ENCODE assay signal across 26 cellular contexts in the genomic region with DNA sequence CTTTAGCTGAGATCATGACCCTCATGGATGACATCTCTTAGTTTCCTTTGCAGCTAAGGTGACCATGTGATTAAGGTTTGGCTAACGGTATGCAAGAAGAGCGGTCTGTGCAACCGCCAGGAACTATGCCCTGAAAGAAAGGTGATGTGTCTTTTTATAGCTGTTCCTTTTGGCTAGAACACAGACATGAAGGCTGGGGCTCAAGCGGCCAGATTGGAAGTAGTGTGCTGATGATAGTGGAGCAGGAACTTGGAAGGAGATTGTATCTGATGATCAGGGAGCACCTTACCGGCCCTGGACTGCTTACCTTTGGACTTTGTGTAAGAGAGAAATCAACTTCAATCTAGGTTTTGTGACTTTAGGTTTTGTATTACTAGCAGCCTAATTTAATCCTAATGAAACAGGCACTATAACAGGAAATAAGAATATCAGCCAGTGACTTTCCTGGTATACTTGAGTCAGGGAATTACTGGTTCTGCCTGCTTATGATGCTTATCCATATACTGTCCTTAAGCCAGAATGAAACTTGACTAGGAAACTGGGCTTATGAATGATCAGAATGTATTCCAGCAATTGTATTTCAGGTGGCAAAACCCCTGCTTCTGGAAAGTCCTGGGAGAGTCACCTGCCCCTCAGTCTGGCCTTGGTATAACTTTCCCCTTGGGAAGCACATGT.
"Had no signal": no experiment of that assay in that cellular context is flagged by ENCODE, and none has a peak within 500 bp of the region (broad histone marks: within the 10 kb centered on the region; RNA-seq: fewer than 3 reads in every experiment).

No MANE protein-coding gene starts in this region.

- H3K4me1 Mint-ChIP-seq: activated naive CD8-positive, alpha-beta T cell treated with anti-CD3 and anti-CD28 coated beads, Interleukin-2, amount 10 ng/mL, durations not matched to agents 7 days and 5 days; naive thymus-derived CD8-positive, alpha-beta T cell; T-cell had no signal

- H3K36me3 Mint-ChIP-seq: activated naive CD8-positive, alpha-beta T cell treated with anti-CD3 and anti-CD28 coated beads, Interleukin-2, amount 10 ng/mL, durations not matched to agents 7 days and 5 days; naive thymus-derived CD8-positive, alpha-beta T cell; T-cell; type B pancreatic cell had no signal

- H3K4me3 ChIP-seq: lower lobe of right lung, ovary, SJCRH30, thoracic aorta had no signal

- H3K9me3 ChIP-seq: lower lobe of right lung, neutrophil, ovary, SJCRH30, thoracic aorta had no signal

- H3K27ac Mint-ChIP-seq: activated naive CD8-positive, alpha-beta T cell treated with anti-CD3 and anti-CD28 coated beads, Interleukin-2, amount 10 ng/mL, durations not matched to agents 7 days and 5 days; activated T-helper 2 cell treated with anti-CD3 and anti-CD28 coated beads, Interferon-gamma antibody, Interleukin-2, Interleukin-4, amounts not matched to agents 10 μg/mL and 5 μg/mL and 100 μg/mL, durations not matched to agents 14 hours and 24 hours and 36 hours; dendritic cell treated with granulocyte-macrophage colony-stimulating factor and Interleukin-4, amounts not matched to agents 40 ng/mL and 50 ng/mL, for 4 days; naive thymus-derived CD8-positive, alpha-beta T cell; T-cell; T-helper 2 cell treated with Interferon-gamma antibody and Interleukin-4, amounts not matched to agents 5 μg/mL and 100 μg/mL, for 36 hours; type B pancreatic cell had no signal

- H3K27ac ChIP-seq: lower lobe of right lung, neutrophil, ovary, SJCRH30, thoracic aorta, VCaP had no signal

- H3K4me3 Mint-ChIP-seq: activated naive CD8-positive, alpha-beta T cell treated with anti-CD3 and anti-CD28 coated beads, Interleukin-2, amount 10 ng/mL, durations not matched to agents 7 days and 5 days; dendritic cell treated with granulocyte-macrophage colony-stimulating factor and Interleukin-4, amounts not matched to agents 40 ng/mL and 50 ng/mL, for 4 days; naive thymus-derived CD8-positive, alpha-beta T cell; T-cell; T-helper 2 cell treated with Interferon-gamma antibody and Interleukin-4, amounts not matched to agents 5 μg/mL and 100 μg/mL, for 36 hours; type B pancreatic cell had no signal

- H3K9me3 Mint-ChIP-seq: activated naive CD8-positive, alpha-beta T cell treated with anti-CD3 and anti-CD28 coated beads, Interleukin-2, amount 10 ng/mL, durations not matched to agents 7 days and 5 days; activated T-helper 2 cell treated with anti-CD3 and anti-CD28 coated beads, Interferon-gamma antibody, Interleukin-2, Interleukin-4, amounts not matched to agents 10 μg/mL and 5 μg/mL and 100 μg/mL, durations not matched to agents 14 hours and 24 hours and 36 hours; dendritic cell treated with granulocyte-macrophage colony-stimulating factor and Interleukin-4, amounts not matched to agents 40 ng/mL and 50 ng/mL, for 4 days; naive thymus-derived CD8-positive, alpha-beta T cell; T-helper 2 cell treated with Interferon-gamma antibody and Interleukin-4, amounts not matched to agents 5 μg/mL and 100 μg/mL, for 36 hours had no signal

- H3K27me3 Mint-ChIP-seq: activated naive CD8-positive, alpha-beta T cell treated with anti-CD3 and anti-CD28 coated beads, Interleukin-2, amount 10 ng/mL, durations not matched to agents 7 days and 5 days had no signal

- DNase-seq: activated CD4-positive, alpha-beta T cell treated with anti-CD3 and anti-CD28 coated beads, Interleukin-2, amount 50 U/mL, for 1 hour; activated CD4-positive, CD25-positive, alpha-beta regulatory T cell treated with anti-CD3 and anti-CD28 coated beads, Interleukin-2, amount 50 U/mL, for 72 hours; activated naive CD4-positive, alpha-beta T cell; activated naive CD8-positive, alpha-beta T cell treated with anti-CD3 and anti-CD28 coated beads, Interleukin-2, amount 10 ng/mL, durations not matched to agents 7 days and 5 days; activated T-cell treated with anti-CD3 and anti-CD28 coated beads, Interleukin-2, amount 50 U/mL, for 1 hour; amniotic stem cell; effector CD4-positive, alpha-beta T cell; foreskin melanocyte; glutamatergic neuron; hypothalamus; lower lobe of right lung; mesendoderm; naive thymus-derived CD8-positive, alpha-beta T cell; ovary; SJCRH30; stimulated activated CD4-positive, alpha-beta T cell treated with anti-CD3 and anti-CD28 coated beads, Interleukin-2, amount 100 ng/mL, for 48 hours; stimulated activated CD8-positive, alpha-beta memory T cell treated with anti-CD3 and anti-CD28 coated beads, Interleukin-4, amount 100 ng/mL, for 48 hours; stimulated activated naive CD4-positive, alpha-beta T cell; T-cell had no signal

- H3K4me1 ChIP-seq: lower lobe of right lung, SJCRH30 had no signal

- H3K36me3 ChIP-seq: lower lobe of right lung, neutrophil, ovary, SJCRH30, thoracic aorta had no signal

- H3K27me3 ChIP-seq: ovary, SJCRH30 had no signal

- ATAC-seq: lower lobe of right lung; naive thymus-derived CD8-positive, alpha-beta T cell; T-cell had no signal
